In genomic region chr13:28805193-28805819, GRCh38 we compare ENCODE assay signal across 9 cellular contexts. TPM values are rescaled to one million over a fixed set of nuclear protein-coding genes. Genes with fewer than 3 reads are reported as not detected.
DNase-seq lines count a peak whose midpoint lies in the region; TF ChIP-seq lines count a peak whose summit lies in the region.
"Had no signal": no experiment of that assay in that cellular context is flagged by ENCODE, and none has a peak within 500 bp of the region (broad histone marks: within the 10 kb centered on the region; RNA-seq: fewer than 3 reads in every experiment).

No MANE protein-coding gene starts in this region.

- in situ Hi-C loops in ACHN (cut with HindIII; ENCODE audit: low pct_ligation_motif_present, low pct_unique_long_range_greater_than_20kb, low sequenced_read_pairs): no loop called here

- DNase-seq in NOMO-1 treated with DMSO at 0.1 percent for 48 hours (lab: John Stamatoyannopoulos, UW; ENCODE audit: unreplicated experiment): peak; percentile 23
- DNase-seq in dermis blood vessel endothelial cell: peak; percentile 35
- DNase-seq in stimulated activated CD4-positive, alpha-beta T cell treated with anti-CD3 and anti-CD28 coated beads, Interleukin-12 subunit alpha, Interleukin-12 subunit beta, amount 100 ng/mL, for 48 hours (ENCODE audit: low read depth in 2 of 3, low spot score in 1 of 3): peak in 2 of 3 donors; percentile 29 to 42
- no peak for DNase-seq in H4 (ENCODE audit: low spot score)
- no peak for DNase-seq in NCI-H2107 (lab: John Stamatoyannopoulos, UW)
- no peak for DNase-seq in NCI-H226
- no peak for DNase-seq in ACHN
- DNase-seq: naive B cell had no signal

- TF ChIP-seq CTCF in GM12872 (IDR thresholded peaks at IDR 0.05; ENCODE audit: insufficient read depth, low read depth, low read length): peak; percentile 53

RNA-seq across cellular contexts. Expression of gene MTUS2, which starts 14.8 kb away (rescaled TPM):
- total RNA-seq in dermis blood vessel endothelial cell: not detected in 2 replicates
- total RNA-seq in H4 (2014; rRNA removed; shearing (Covaris generic)): 0.08 and 0.25 TPM in 2 replicates

Comparison
In these comparisons a context has a peak if more than half of its experiments do, and no peak if none do; other contexts are left out.
1. DNase-seq: peak in NOMO-1 treated with DMSO at 0.1 percent for 48 hours (single experiment), dermis blood vessel endothelial cell (single experiment) and stimulated activated CD4-positive, alpha-beta T cell treated with anti-CD3 and anti-CD28 coated beads, Interleukin-12 subunit alpha, Interleukin-12 subunit beta, amount 100 ng/mL, for 48 hours (2 of 3); none in H4 (single experiment), NCI-H2107 (single experiment), NCI-H226 (single experiment) and ACHN (single experiment).